ENCODE assay signal across 8 cellular contexts in the genomic region with DNA sequence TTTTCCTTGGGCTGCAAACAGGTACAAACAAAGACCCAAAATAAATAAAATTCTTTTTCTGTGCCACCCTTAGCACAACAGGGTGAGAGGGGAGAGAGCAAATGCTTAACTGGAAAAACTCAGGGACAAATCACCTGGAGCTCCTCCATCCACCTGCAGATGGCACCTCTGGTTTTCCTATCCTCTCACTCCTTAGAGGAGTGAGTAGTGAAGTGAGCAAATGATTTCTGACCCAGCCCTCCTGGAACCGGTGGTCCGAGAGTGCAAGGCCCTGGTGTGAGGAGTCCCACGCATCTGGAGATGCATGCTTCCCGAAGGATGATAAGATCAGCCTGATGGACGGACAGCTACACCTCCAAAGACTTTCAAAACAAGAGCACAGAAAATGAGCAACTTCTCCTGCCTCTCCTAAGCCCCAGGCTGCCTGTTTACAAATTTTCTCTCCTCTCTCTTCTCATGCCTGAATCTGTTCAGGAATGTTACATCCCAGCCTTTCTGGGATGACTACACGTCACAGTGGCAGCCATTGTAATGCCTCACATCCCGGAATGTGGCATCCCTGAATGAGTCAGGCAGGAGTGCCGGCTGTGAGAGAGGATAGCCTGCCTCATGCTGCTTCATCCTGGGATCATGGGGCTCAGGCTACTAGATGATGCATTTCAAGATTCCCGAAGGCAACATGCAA.
DNase-seq lines count a peak whose midpoint lies in the region; ATAC-seq and TF ChIP-seq lines count a peak whose summit lies in the region.

No MANE protein-coding gene starts in this region.

- TF ChIP-seq CTCF in foreskin fibroblast (IDR thresholded peaks at IDR 0.05; ENCODE audit: low read depth, low read length) (no peak), gastrocnemius medialis (IDR thresholded peaks at IDR 0.05 in 4 of 5, conservative IDR thresholded peaks at IDR 0.05 in 1 of 5) (peak; percentile 16 to 58 (median 38))

- no peaks in the 10 kb centered on the region for H3K36me3 ChIP-seq in H7 (replicated peaks; ENCODE audit: control insufficient read depth, insufficient read depth, low read length)
- H3K36me3 ChIP-seq in gastrocnemius medialis = no peaks in the 10 kb centered on the region

- in situ Hi-C loops in gastrocnemius medialis (cut with MboI; ENCODE audit: low sequenced_read_pairs in 4 of 4) = no loop called here

- H3K9me3 ChIP-seq in gastrocnemius medialis = no peaks in the 10 kb centered on the region

- H3K27me3 ChIP-seq in H7 (ENCODE audit: control insufficient read depth, insufficient read depth, low read length) (no peaks in the 10 kb centered on the region), gastrocnemius medialis (no peaks in the 10 kb centered on the region)

- no peak overlapping the region for H3K27ac ChIP-seq in gastrocnemius medialis

- H3K4me3 ChIP-seq in H7 (ENCODE audit: insufficient read depth, low read depth, low read length) (no peak overlapping the region), foreskin fibroblast (ENCODE audit: low read depth in 1 of 2, low read length in 2 of 2) (no peak overlapping the region), gastrocnemius medialis (no peak overlapping the region)

- intact Hi-C loops in gastrocnemius medialis (cut with DNase I; ENCODE audit: low total_unique reads) = loop anchor here (1.0 to 2.0 kb wide), 3 partner anchors 44 to 122 kb away; no protein-coding TSS in a partner anchor

- peak; percentile 66 for DNase-seq in H7
- DNase-seq in SW 1271 (lab: John Stamatoyannopoulos, UW) = peak; percentile 94 to 96
- peak; percentile 98 to 99 for DNase-seq in foreskin fibroblast
- no peak for DNase-seq in gastrocnemius medialis
- no peak for DNase-seq in NOMO-1 (lab: John Stamatoyannopoulos, UW; ENCODE audit: unreplicated experiment in 2 of 2)
- no peak for DNase-seq in stimulated activated CD4-positive, alpha-beta T cell treated with anti-CD3 and anti-CD28 coated beads, Interleukin-4, amount 100 ng/mL, for 4 hours
- no peak for DNase-seq in NCI-H2196 treated with DMSO at 0.1 percent for 48 hours (lab: John Stamatoyannopoulos, UW; ENCODE audit: unreplicated experiment)

- ATAC-seq in gastrocnemius medialis (peak; percentile 41 to 53), GM18861 (IDR thresholded peaks at IDR 0.05; ENCODE audit: unreplicated experiment) (no peak)

- peaks cover 17 to 18% of the 10 kb centered on the region in 2 donors for H3K4me1 ChIP-seq in gastrocnemius medialis

- no peak for TF ChIP-seq POLR2A in gastrocnemius medialis (IDR thresholded peaks at IDR 0.05)

Comparison
In these comparisons a context has a peak if more than half of its experiments do, and no peak if none do; other contexts are left out.
1. DNase-seq: peak in H7 (single experiment), SW 1271 (2 of 2) and foreskin fibroblast (2 of 2); none in gastrocnemius medialis (0 of 2), NOMO-1 (0 of 2), stimulated activated CD4-positive, alpha-beta T cell treated with anti-CD3 and anti-CD28 coated beads, Interleukin-4, amount 100 ng/mL, for 4 hours (0 of 2) and NCI-H2196 treated with DMSO at 0.1 percent for 48 hours (single experiment).